Comparison of ENCODE assay signal across 16 cellular contexts in genomic region chr1:67626495-67627235, GRCh38. TPM values are rescaled to one million over a fixed set of nuclear protein-coding genes. Genes with fewer than 3 reads are reported as not detected.
DNase-seq lines count a peak whose midpoint lies in the region; ATAC-seq and TF ChIP-seq lines count a peak whose summit lies in the region.
"Had no signal": no experiment of that assay in that cellular context is flagged by ENCODE, and none has a peak within 500 bp of the region (broad histone marks: within the 10 kb centered on the region; RNA-seq: fewer than 3 reads in every experiment).

No MANE protein-coding gene starts in this region.

- ATAC-seq in mucosa of descending colon: peak; percentile 81
- no peak for ATAC-seq in GM21381 (IDR thresholded peaks at IDR 0.05; ENCODE audit: unreplicated experiment)
- ATAC-seq in GM21360 (IDR thresholded peaks at IDR 0.05; ENCODE audit: unreplicated experiment): no peak
- ATAC-seq in HG03457 (IDR thresholded peaks at IDR 0.05; ENCODE audit: unreplicated experiment): no peak

- no peak overlapping the region for H3K4me3 ChIP-seq in PC-9
- no peak overlapping the region for H3K4me3 ChIP-seq in epithelial cell of esophagus (ENCODE audit: low read length)
- no peak overlapping the region for H3K4me3 ChIP-seq in mucosa of descending colon
- H3K4me3 ChIP-seq: ascending aorta, left ventricle myocardium inferior, ovary had no signal

- TF ChIP-seq CTCF in PC-9 (conservative IDR thresholded peaks at IDR 0.05) (no peak), epithelial cell of esophagus (IDR thresholded peaks at IDR 0.05; ENCODE audit: insufficient read depth, low read depth, low read length, missing control alignments) (no peak), mucosa of descending colon (IDR thresholded peaks at IDR 0.05) (no peak)

- no TSS peak for BruUV-seq in PC-9 (replicated peaks; lab: Mats Ljungman, UMichigan)

- no peaks in the 10 kb centered on the region for H3K79me2 ChIP-seq in PC-9 (ENCODE audit: low read depth)

- CTCF ChIA-PET in PC-9 (lab: Charles Lee): no interaction called here

- DNase-seq in DMS53 treated with DMSO at 0.1 percent for 48 hours (lab: John Stamatoyannopoulos, UW; ENCODE audit: unreplicated experiment) (peak; percentile 88), PC-9 (peak; percentile 22 to 93), epithelial cell of esophagus (ENCODE audit: low read depth) (peak; percentile 99), mucosa of descending colon (no peak)
- no peak for DNase-seq in activated CD8-positive, alpha-beta memory T cell treated with anti-CD3 and anti-CD28 coated beads, Interleukin-2, amount 50 U/mL, for 4 hours
- DNase-seq: BE2C, GOT3, left ventricle myocardium inferior, NCI-H524, ovary, substantia nigra, T-helper 1 cell had no signal

- H3K36me3 ChIP-seq in PC-9 (ENCODE audit: low read depth) (no peaks in the 10 kb centered on the region), mucosa of descending colon (ENCODE audit: low read depth) (no peaks in the 10 kb centered on the region)
- H3K36me3 ChIP-seq: ascending aorta, BE2C, left ventricle myocardium inferior, ovary had no signal

- no peaks in the 10 kb centered on the region for H4K20me1 ChIP-seq in PC-9 (ENCODE audit: insufficient read depth)

- no peak overlapping the region for H3K4me2 ChIP-seq in PC-9

- H2AFZ ChIP-seq in PC-9: no peak overlapping the region; the same call in 1 of the 2 replicates

- no peaks in the 10 kb centered on the region; the same call in 1 of the 2 replicates for H3K9me3 ChIP-seq in PC-9 (ENCODE audit: insufficient read depth, low read depth)
- no peaks in the 10 kb centered on the region for H3K9me3 ChIP-seq in mucosa of descending colon
- H3K9me3 ChIP-seq: ascending aorta, BE2C, ovary had no signal

- POLR2A ChIA-PET in PC-9 (lab: Charles Lee; ENCODE audit: unreplicated experiment): interaction anchor here (0.6 kb wide), 1 partner anchor 58 kb away, joined by 3 read pairs; the partner anchor contains the start of gene GADD45A

- no peaks in the 10 kb centered on the region for H3K27me3 ChIP-seq in PC-9 (ENCODE audit: insufficient read depth, low read depth)
- H3K27me3 ChIP-seq: ascending aorta, BE2C, ovary had no signal

- H3K9me2 ChIP-seq in PC-9 (ENCODE audit: insufficient read depth): no peaks in the 10 kb centered on the region

- H3K27ac ChIP-seq in PC-9: peak overlapping the region; percentile 87
- H3K27ac ChIP-seq: ascending aorta, left ventricle myocardium inferior, ovary had no signal

- intact Hi-C loops in PC-9 (cut with micrococcal nuclease; ENCODE audit: unreplicated experiment) (loop anchor here (5.0 kb wide), 1 partner anchor 54 kb away; no protein-coding TSS in a partner anchor), mucosa of descending colon (cut with DNase I, micrococcal nuclease) (no loop called here)

- peaks cover 40% of the 10 kb centered on the region for H3K4me1 ChIP-seq in PC-9 (replicated peaks; ENCODE audit: insufficient read depth)
- peaks cover 6% of the 10 kb centered on the region for H3K4me1 ChIP-seq in mucosa of descending colon (ENCODE audit: low read depth)
- H3K4me1 ChIP-seq: BE2C had no signal

- peaks cover 26% of the 10 kb centered on the region for H3F3A ChIP-seq in PC-9 (ENCODE audit: insufficient read depth, low read depth)

RNA-seq across cellular contexts. Expression of gene GADD45A, which starts 58.3 kb away (rescaled TPM):
- total RNA-seq in PC-9 (2021) (63.6 and 112 TPM in 2 replicates), mucosa of descending colon (10 to 100 TPM; 19.5 to 40.3 (median 27.1) TPM)

Comparison
In these comparisons a context has a peak if more than half of its experiments do, and no peak if none do; other contexts are left out.
1. DNase-seq: peak in DMS53 treated with DMSO at 0.1 percent for 48 hours (single experiment), PC-9 (2 of 2) and epithelial cell of esophagus (single experiment); none in mucosa of descending colon (0 of 3) and activated CD8-positive, alpha-beta memory T cell treated with anti-CD3 and anti-CD28 coated beads, Interleukin-2, amount 50 U/mL, for 4 hours (single experiment).